ENCODE assay signal across 13 cellular contexts in genomic region chr11:278001-278951, GRCh38. TPM values are rescaled to one million over a fixed set of nuclear protein-coding genes. Genes with fewer than 3 reads are reported as not detected.
DNase-seq lines count a peak whose midpoint lies in the region; ATAC-seq and TF ChIP-seq lines count a peak whose summit lies in the region.
"Had no signal": no experiment of that assay in that cellular context is flagged by ENCODE, and none has a peak within 500 bp of the region (broad histone marks: within the 10 kb centered on the region; RNA-seq: fewer than 3 reads in every experiment).

Gene NLRP6 (plus strand): TSS chr11:278407. CDS start chr11:278570, 163 bp downstream.

- H3F3A ChIP-seq in smooth muscle cell (ENCODE audit: low read depth), result no peaks in the 10 kb centered on the region

- H3K79me2 ChIP-seq in smooth muscle cell (ENCODE audit: low read depth), result no peaks in the 10 kb centered on the region

- H3K27me3 Mint-ChIP-seq in natural killer cell (ENCODE audit: low read depth in 2 of 2), result peaks cover 0 to 32% of the 10 kb centered on the region in 2 donors

- peak within 1 kb of the TSS; percentile 13 to 48 for H3K27ac Mint-ChIP-seq in natural killer cell
- H3K27ac Mint-ChIP-seq: nephron had no signal

- H3K4me2 ChIP-seq in BLaER1 (peak within 1 kb of the TSS; percentile 71), smooth muscle cell (no peak within 1 kb of the TSS)

- H3K9ac ChIP-seq in BLaER1, result no peak within 1 kb of the TSS
- H3K9ac ChIP-seq in colonic mucosa (ENCODE audit: low read depth in 2 of 2, low read length in 2 of 2), result peak within 1 kb of the TSS in 1 of 2 donors; percentile 24
- H3K9ac ChIP-seq in smooth muscle cell (ENCODE audit: low read depth), result no peak within 1 kb of the TSS

- intact Hi-C loops in colonic mucosa (cut with DNase I), result no loop called here
- intact Hi-C loops in natural killer cell (cut with micrococcal nuclease), result no loop called here

- H3K36me3 Mint-ChIP-seq in natural killer cell, result no peaks in the 10 kb centered on the region

- ATAC-seq in natural killer cell, result no peak
- ATAC-seq in GM21381 (IDR thresholded peaks at IDR 0.05; ENCODE audit: unreplicated experiment), result no peak

- H3K9me3 ChIP-seq in BLaER1 (peaks cover 17% of the 10 kb centered on the region; the same call in 1 of the 2 replicates), colonic mucosa (no peaks in the 10 kb centered on the region), smooth muscle cell (replicated peaks; ENCODE audit: low read depth) (no peaks in the 10 kb centered on the region)
- H3K9me3 ChIP-seq: thyroid gland had no signal

- peak within 1 kb of the TSS; percentile 83 for H3K4me3 Mint-ChIP-seq in natural killer cell
- H3K4me3 Mint-ChIP-seq: nephron had no signal

- H2AFZ ChIP-seq in smooth muscle cell (ENCODE audit: low read depth), result no peak within 1 kb of the TSS

- TF ChIP-seq CTCF in GM13976 (IDR thresholded peaks at IDR 0.05; ENCODE audit: borderline replicate concordance, control extremely low read depth, extremely low read depth, insufficient read depth, missing control alignments) (no peak), colonic mucosa (IDR thresholded peaks at IDR 0.05) (no peak), natural killer cell (IDR thresholded peaks at IDR 0.05) (no peak), smooth muscle cell (IDR thresholded peaks at IDR 0.05; ENCODE audit: borderline replicate concordance, insufficient read depth, poor library complexity, severe bottlenecking) (no peak)

- in situ Hi-C loops in GM13976 (cut with MboI; ENCODE audit: low sequenced_read_pairs, unreplicated experiment), result no loop called here

- H3K27ac ChIP-seq in BLaER1 (no peak within 1 kb of the TSS), colonic mucosa (no peak within 1 kb of the TSS), smooth muscle cell (ENCODE audit: low read depth) (no peak within 1 kb of the TSS)
- H3K27ac ChIP-seq: SJSA1, thyroid gland had no signal

- peaks cover 59% of the 10 kb centered on the region for H3K27me3 ChIP-seq in BLaER1
- H3K27me3 ChIP-seq in colonic mucosa, result peaks cover 48% of the 10 kb centered on the region
- H3K27me3 ChIP-seq in smooth muscle cell (ENCODE audit: low read depth), result peaks cover 7% of the 10 kb centered on the region

- H3K9me3 Mint-ChIP-seq in natural killer cell, result no peaks in the 10 kb centered on the region

- DNase-seq in GM13976 (ENCODE audit: low spot score) (peak; percentile 25), colonic mucosa (no peak), natural killer cell (no peak), retina (no peak), smooth muscle cell (lab: John Stamatoyannopoulos, UW; ENCODE audit: unreplicated experiment) (no peak), cerebellar nuclear complex (lab: John Stamatoyannopoulos, UW) (no peak)
- DNase-seq: NCI-H510A had no signal

- H3K4me1 Mint-ChIP-seq in natural killer cell, result peaks cover 18 to 44% of the 10 kb centered on the region in 2 donors

- H3K4me3 ChIP-seq in BLaER1, result peak within 1 kb of the TSS; percentile 53
- peak within 1 kb of the TSS; percentile 37 for H3K4me3 ChIP-seq in colonic mucosa
- no peak within 1 kb of the TSS for H3K4me3 ChIP-seq in smooth muscle cell
- H3K4me3 ChIP-seq: SJSA1, thyroid gland had no signal

- H3K36me3 ChIP-seq in BLaER1 (no peaks in the 10 kb centered on the region), colonic mucosa (no peaks in the 10 kb centered on the region), smooth muscle cell (ENCODE audit: low read depth) (no peaks in the 10 kb centered on the region)
- H3K36me3 ChIP-seq: SJSA1, thyroid gland had no signal

- 92% methylated on average over 21 of the region's 21 CpGs for WGBS in smooth muscle cell (ENCODE audit: low lambda C conversion rate)

- peaks cover 27% of the 10 kb centered on the region for H4K20me1 ChIP-seq in BLaER1
- H4K20me1 ChIP-seq in smooth muscle cell (ENCODE audit: low read depth), result no peaks in the 10 kb centered on the region

- H3K4me1 ChIP-seq in BLaER1, result peaks cover 40% of the 10 kb centered on the region
- H3K4me1 ChIP-seq in colonic mucosa, result peaks cover 17% of the 10 kb centered on the region
- no peaks in the 10 kb centered on the region for H3K4me1 ChIP-seq in smooth muscle cell (ENCODE audit: low read depth)

RNA-seq across cellular contexts. Expression of gene NLRP6, which starts in this region (rescaled TPM):
- under 1 TPM; 0.17 to 0.72 TPM for total RNA-seq in colonic mucosa
- 1 to 10 TPM; 1.7 to 3.0 (median 2.3) TPM for total RNA-seq in natural killer cell
- total RNA-seq in smooth muscle cell, result not detected in 2 replicates
- not detected in 2 replicates for polyA plus RNA-seq in smooth muscle cell
- total RNA-seq: LHCN-M2, SJSA1 had no signal
